In genomic region chr6:15343490-15344185, GRCh38 we compare ENCODE assay signal across 14 cellular contexts.
A peak's percentile ranks its signal among the peaks of the same experiment; 100 is the strongest.
DNase-seq lines count a peak whose midpoint lies in the region; ATAC-seq and TF ChIP-seq lines count a peak whose summit lies in the region.
"Had no signal": no experiment of that assay in that cellular context is flagged by ENCODE, and none has a peak within 500 bp of the region (broad histone marks: within the 10 kb centered on the region; RNA-seq: fewer than 3 reads in every experiment).

No MANE protein-coding gene starts in this region.

- H3K14ac ChIP-seq in IMR-90 (replicated peaks; ENCODE audit: low read depth, low read length), result no peak overlapping the region

- intact Hi-C loops in IMR-90 (cut with micrococcal nuclease), result no loop called here

- peak overlapping the region; percentile 56; the same call in 1 of the 2 replicates for H3K23ac ChIP-seq in IMR-90 (ENCODE audit: low read depth, low read length)

- H3K9me1 ChIP-seq in IMR-90 (ENCODE audit: insufficient read depth, low read length), result peaks cover 14% of the 10 kb centered on the region

- H4K91ac ChIP-seq in IMR-90 (ENCODE audit: insufficient read depth, low read depth, low read length), result no peak overlapping the region

- H3K9me3 ChIP-seq in IMR-90 (ENCODE audit: control insufficient read depth, insufficient read depth, low read length), result no peaks in the 10 kb centered on the region
- H3K9me3 ChIP-seq: suprapubic skin had no signal

- in situ Hi-C loops in IMR-90 (cut with MboI; ENCODE audit: low sequenced_read_pairs), result no loop called here

- no peak overlapping the region for H4K8ac ChIP-seq in IMR-90 (ENCODE audit: low read depth in 2 of 2, low read length in 2 of 2)

- ATAC-seq in IMR-90 (ENCODE audit: low read depth), result no peak
- no peak for ATAC-seq in activated CD8-positive, alpha-beta T cell treated with anti-CD3 and anti-CD28 coated beads, Interleukin-2, amount 10 ng/mL, durations not matched to agents 7 days and 5 days
- no peak for ATAC-seq in naive thymus-derived CD8-positive, alpha-beta T cell

- no peak overlapping the region for H4K5ac ChIP-seq in IMR-90 (ENCODE audit: low read depth, low read length)

- H2BK20ac ChIP-seq in IMR-90 (ENCODE audit: low read depth, low read length), result no peak overlapping the region

- no peaks in the 10 kb centered on the region for H3K27me3 ChIP-seq in IMR-90 (ENCODE audit: control insufficient read depth, insufficient read depth, low read length)
- H3K27me3 ChIP-seq: pancreas, suprapubic skin had no signal

- H2BK15ac ChIP-seq in IMR-90 (ENCODE audit: low read depth, low read length), result no peak overlapping the region

- H3K56ac ChIP-seq in IMR-90 (ENCODE audit: extremely low read depth, insufficient read depth, low read length), result no peak overlapping the region

- no peak for DNase-seq in activated CD4-positive, alpha-beta T cell treated with anti-CD3 and anti-CD28 coated beads, Interleukin-2, amount 10 ng/mL, durations not matched to agents 7 days and 5 days
- no peak for DNase-seq in activated CD4-positive, alpha-beta T cell treated with anti-CD3 and anti-CD28 coated beads for 1 hour
- no peak for DNase-seq in IMR-90
- DNase-seq in activated CD8-positive, alpha-beta T cell treated with anti-CD3 and anti-CD28 coated beads, Interleukin-2, amount 10 ng/mL, durations not matched to agents 7 days and 5 days, result no peak
- no peak for DNase-seq in naive thymus-derived CD8-positive, alpha-beta T cell
- DNase-seq in UCSD-AML1 (lab: John Stamatoyannopoulos, UW; ENCODE audit: unreplicated experiment), result no peak
- no peak for DNase-seq in KG1 (lab: John Stamatoyannopoulos, UW)
- DNase-seq in hypothalamus (lab: John Stamatoyannopoulos, UW), result no peak
- DNase-seq: NCI-H1930; NK-92 treated with Interleukin-12 subunit alpha and Interleukin-12 subunit beta, amount 100 ng/mL, for 24 hours; pancreas; SHP77 had no signal

- no peak overlapping the region for H2BK5ac ChIP-seq in IMR-90 (ENCODE audit: low read depth, low read length, poor library complexity, severe bottlenecking)

- peaks cover 12% of the 10 kb centered on the region for H3K4me1 ChIP-seq in IMR-90 (ENCODE audit: control insufficient read depth, insufficient read depth, low read length)

- H3K27ac ChIP-seq in IMR-90 (ENCODE audit: insufficient read depth, low read length), result no peak overlapping the region
- H3K27ac ChIP-seq: pancreas, suprapubic skin, VCaP had no signal

- no peak overlapping the region; the same call in 1 of the 2 replicates for H2AK5ac ChIP-seq in IMR-90 (ENCODE audit: low read depth, low read length)

- BruUV-seq in IMR-90 (replicated peaks; lab: Mats Ljungman, UMichigan), result no TSS peak

- H2BK120ac ChIP-seq in IMR-90 (ENCODE audit: low read depth, low read length), result no peak overlapping the region

- H3K9me3 Mint-ChIP-seq in activated CD4-positive, alpha-beta T cell treated with anti-CD3 and anti-CD28 coated beads, Interleukin-2, amount 10 ng/mL, durations not matched to agents 7 days and 5 days, result no peaks in the 10 kb centered on the region
- no peaks in the 10 kb centered on the region for H3K9me3 Mint-ChIP-seq in activated CD8-positive, alpha-beta T cell treated with anti-CD3 and anti-CD28 coated beads, Interleukin-2, amount 10 ng/mL, durations not matched to agents 7 days and 5 days (ENCODE audit: insufficient read depth)
- no peaks in the 10 kb centered on the region for H3K9me3 Mint-ChIP-seq in naive thymus-derived CD8-positive, alpha-beta T cell

- peak overlapping the region; percentile 17 for H3K27ac Mint-ChIP-seq in activated CD4-positive, alpha-beta T cell treated with anti-CD3 and anti-CD28 coated beads, Interleukin-2, amount 10 ng/mL, durations not matched to agents 7 days and 5 days
- peak overlapping the region; percentile 10 for H3K27ac Mint-ChIP-seq in activated CD8-positive, alpha-beta T cell treated with anti-CD3 and anti-CD28 coated beads, Interleukin-2, amount 10 ng/mL, durations not matched to agents 7 days and 5 days
- peak overlapping the region; percentile 27 to 90 (median 76) for H3K27ac Mint-ChIP-seq in naive thymus-derived CD8-positive, alpha-beta T cell

- no peak overlapping the region for H3K4me2 ChIP-seq in IMR-90 (ENCODE audit: low read depth, low read length)

- WGBS in IMR-90 (ENCODE audit: extremely low coverage in 2 of 2, insufficient read length in 1 of 2), 2 experiments, result no CpG with 5 or more reads among the region's 7 CpGs

- no peak for TF ChIP-seq RAD21 in IMR-90 (IDR thresholded peaks at IDR 0.05; ENCODE audit: low read length)

- POLR2A ChIA-PET in activated CD4-positive, alpha-beta T cell treated with anti-CD3 and anti-CD28 coated beads, Interleukin-2, amount 10 ng/mL, durations not matched to agents 7 days and 5 days (lab: Charles Lee), result no interaction called here
- POLR2A ChIA-PET in IMR-90 (lab: Charles Lee; ENCODE audit: unreplicated experiment), result no interaction called here
- POLR2A ChIA-PET in activated CD8-positive, alpha-beta T cell treated with anti-CD3 and anti-CD28 coated beads, Interleukin-2, amount 10 ng/mL, durations not matched to agents 7 days and 5 days (lab: Charles Lee), result interaction anchor here (0.5 kb wide), 1 partner anchor 61 kb away, joined by 5 read pairs; no protein-coding TSS in a partner anchor
- POLR2A ChIA-PET in naive thymus-derived CD8-positive, alpha-beta T cell (lab: Charles Lee), result no interaction called here

- dilution Hi-C loops in IMR-90 (cut with HindIII; ENCODE audit: low sequenced_read_pairs, unreplicated experiment), result no loop called here

- H3K4me3 Mint-ChIP-seq in activated CD4-positive, alpha-beta T cell treated with anti-CD3 and anti-CD28 coated beads, Interleukin-2, amount 10 ng/mL, durations not matched to agents 7 days and 5 days, result no peak overlapping the region
- H3K4me3 Mint-ChIP-seq in activated CD8-positive, alpha-beta T cell treated with anti-CD3 and anti-CD28 coated beads, Interleukin-2, amount 10 ng/mL, durations not matched to agents 7 days and 5 days, result no peak overlapping the region
- H3K4me3 Mint-ChIP-seq in naive thymus-derived CD8-positive, alpha-beta T cell, result peak overlapping the region in 9 of 10 donors; percentile 5 to 81 (median 63)

- H3K9ac ChIP-seq in IMR-90 (ENCODE audit: low read depth, low read length), result no peak overlapping the region

- H3K4me3 ChIP-seq in IMR-90 (ENCODE audit: insufficient read depth, low read depth, low read length), result no peak overlapping the region
- H3K4me3 ChIP-seq: pancreas, suprapubic skin had no signal

- H2AK9ac ChIP-seq in IMR-90 (replicated peaks; ENCODE audit: low read depth, low read length, poor library complexity), result no peak overlapping the region

- no peak for TF ChIP-seq CTCF in IMR-90 (conservative IDR thresholded peaks at IDR 0.05; ENCODE audit: low read depth, low read length)

- H3K4ac ChIP-seq in IMR-90 (ENCODE audit: low read depth, low read length), result no peak overlapping the region

- TF ChIP-seq POLR2A in IMR-90 (IDR thresholded peaks at IDR 0.05; ENCODE audit: low read depth, low read length), result no peak

- H3K36me3 Mint-ChIP-seq in activated CD4-positive, alpha-beta T cell treated with anti-CD3 and anti-CD28 coated beads, Interleukin-2, amount 10 ng/mL, durations not matched to agents 7 days and 5 days (ENCODE audit: low read depth), result peaks cover 12% of the 10 kb centered on the region
- peaks cover 8% of the 10 kb centered on the region for H3K36me3 Mint-ChIP-seq in activated CD8-positive, alpha-beta T cell treated with anti-CD3 and anti-CD28 coated beads, Interleukin-2, amount 10 ng/mL, durations not matched to agents 7 days and 5 days (ENCODE audit: low read depth)
- H3K36me3 Mint-ChIP-seq in naive thymus-derived CD8-positive, alpha-beta T cell, result no peaks in the 10 kb centered on the region

- no peak overlapping the region for H3K18ac ChIP-seq in IMR-90 (ENCODE audit: low read depth, low read length)

- peaks cover 20 to 72% of the 10 kb centered on the region in 2 experiments for H3K79me1 ChIP-seq in IMR-90 (ENCODE audit: low read depth in 1 of 2, low read length in 2 of 2)

- H3K36me3 ChIP-seq in IMR-90 (ENCODE audit: control insufficient read depth, insufficient read depth, low read length), result no peaks in the 10 kb centered on the region
- H3K36me3 ChIP-seq: pancreas, suprapubic skin had no signal

- H4K20me1 ChIP-seq in IMR-90 (ENCODE audit: insufficient read depth, low read length), result peaks cover 74% of the 10 kb centered on the region

- CTCF ChIA-PET in activated CD4-positive, alpha-beta T cell treated with anti-CD3 and anti-CD28 coated beads, Interleukin-2, amount 10 ng/mL, durations not matched to agents 7 days and 5 days (lab: Charles Lee), result interaction anchor here (0.6 kb wide), 1 partner anchor 38 kb away, joined by 4 read pairs; no protein-coding TSS in a partner anchor
- CTCF ChIA-PET in IMR-90 (lab: Yijun Ruan, JAX), result interaction anchor here (0.7 kb wide), 1 partner anchor 346 kb away, joined by 4 read pairs; no protein-coding TSS in a partner anchor
- CTCF ChIA-PET in activated CD8-positive, alpha-beta T cell treated with anti-CD3 and anti-CD28 coated beads, Interleukin-2, amount 10 ng/mL, durations not matched to agents 7 days and 5 days (lab: Charles Lee), result interaction anchor here (0.8 to 1.4 kb wide), 6 partner anchors 10 to 280 kb away, joined by 3 to 5 read pairs (median 3); no protein-coding TSS in a partner anchor

- no peak overlapping the region for H2AFZ ChIP-seq in IMR-90 (replicated peaks; ENCODE audit: low read length, poor library complexity)

- no peaks in the 10 kb centered on the region for H3K27me3 Mint-ChIP-seq in activated CD4-positive, alpha-beta T cell treated with anti-CD3 and anti-CD28 coated beads, Interleukin-2, amount 10 ng/mL, durations not matched to agents 7 days and 5 days
- no peaks in the 10 kb centered on the region for H3K27me3 Mint-ChIP-seq in activated CD8-positive, alpha-beta T cell treated with anti-CD3 and anti-CD28 coated beads, Interleukin-2, amount 10 ng/mL, durations not matched to agents 7 days and 5 days (ENCODE audit: low read depth)
- H3K27me3 Mint-ChIP-seq in naive thymus-derived CD8-positive, alpha-beta T cell, result no peaks in the 10 kb centered on the region

- H3K4me1 Mint-ChIP-seq in activated CD4-positive, alpha-beta T cell treated with anti-CD3 and anti-CD28 coated beads, Interleukin-2, amount 10 ng/mL, durations not matched to agents 7 days and 5 days, result peaks cover 77% of the 10 kb centered on the region
- peaks cover 79% of the 10 kb centered on the region for H3K4me1 Mint-ChIP-seq in activated CD8-positive, alpha-beta T cell treated with anti-CD3 and anti-CD28 coated beads, Interleukin-2, amount 10 ng/mL, durations not matched to agents 7 days and 5 days (ENCODE audit: low read depth)
- H3K4me1 Mint-ChIP-seq in naive thymus-derived CD8-positive, alpha-beta T cell, result peaks cover 50 to 88% (median 81%) of the 10 kb centered on the region in 4 donors

TF ChIP-seq in IMR-90, 13 proteins besides CTCF, POLR2A, EP300 and RAD21 (continues in another document):
- TF ChIP-seq CHD1 (IDR thresholded peaks at IDR 0.05; ENCODE audit: low read depth, low read length), result no peak
- no peak for TF ChIP-seq USF2 (IDR thresholded peaks at IDR 0.05; ENCODE audit: low read depth, low read length)

Comparison
In these comparisons a context has a peak if more than half of its experiments do, and no peak if none do; other contexts are left out.
1. H3K27ac Mint-ChIP-seq: peak in every context shown above with its lines; median percentile 76 in naive thymus-derived CD8-positive, alpha-beta T cell; 17 in activated CD4-positive, alpha-beta T cell treated with anti-CD3 and anti-CD28 coated beads, Interleukin-2, amount 10 ng/mL, durations not matched to agents 7 days and 5 days; 10 in activated CD8-positive, alpha-beta T cell treated with anti-CD3 and anti-CD28 coated beads, Interleukin-2, amount 10 ng/mL, durations not matched to agents 7 days and 5 days.
2. H3K4me3 Mint-ChIP-seq: peak in naive thymus-derived CD8-positive, alpha-beta T cell (9 of 10); none in activated CD4-positive, alpha-beta T cell treated with anti-CD3 and anti-CD28 coated beads, Interleukin-2, amount 10 ng/mL, durations not matched to agents 7 days and 5 days (single experiment) and activated CD8-positive, alpha-beta T cell treated with anti-CD3 and anti-CD28 coated beads, Interleukin-2, amount 10 ng/mL, durations not matched to agents 7 days and 5 days (single experiment).